Comparison of ENCODE assay signal across 8 cellular contexts in the genomic region with DNA sequence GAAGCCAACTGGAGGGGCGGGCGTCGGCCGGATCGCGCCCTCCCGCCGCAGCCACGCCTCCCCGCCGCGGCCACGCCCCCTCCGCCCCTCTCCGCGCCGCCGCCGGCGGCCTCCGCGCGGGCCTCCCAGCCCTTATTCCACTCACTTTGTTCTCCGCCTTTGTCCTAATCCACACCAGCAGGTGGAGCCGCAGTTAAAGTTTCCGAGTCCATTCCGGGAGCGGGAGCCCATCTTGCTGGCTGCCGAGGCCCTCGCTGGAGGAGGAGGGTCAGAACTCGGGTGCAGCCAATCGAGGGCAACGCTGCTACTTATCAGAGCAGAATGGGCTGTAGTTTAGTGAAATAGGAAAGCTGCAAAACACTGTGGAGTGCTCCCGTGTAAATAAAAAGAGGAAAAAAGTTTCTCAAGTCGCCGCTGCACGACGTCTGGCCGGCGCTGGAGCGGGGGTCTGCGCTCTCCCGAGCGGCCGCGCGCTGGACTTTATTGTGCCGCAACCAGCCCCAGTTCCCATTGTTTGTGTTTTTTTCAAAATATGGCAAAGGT. TPM values are rescaled to one million over a fixed set of nuclear protein-coding genes. Genes with fewer than 3 reads are reported as not detected.
DNase-seq lines count a peak whose midpoint lies in the region; ATAC-seq, FAIRE-seq and TF ChIP-seq lines count a peak whose summit lies in the region.

A gene (plus strand): TSS at position 271 of the 543 bp plus-strand sequence. CDS start 262 bp downstream, at position 533.

- peak within 1 kb of the TSS; percentile 80 for H3K4me2 ChIP-seq in IMR-90 (ENCODE audit: low read depth, low read length)
- peak within 1 kb of the TSS; percentile 99 for H3K4me2 ChIP-seq in OCI-LY7 (ENCODE audit: low read length)
- peak within 1 kb of the TSS; percentile 98 for H3K4me2 ChIP-seq in endothelial cell of umbilical vein (ENCODE audit: insufficient read depth, low read length)

- H3K9me3 ChIP-seq in IMR-90 (ENCODE audit: control insufficient read depth, insufficient read depth, low read length) (no peaks in the 10 kb centered on the region), OCI-LY7 (ENCODE audit: low read length) (no peaks in the 10 kb centered on the region), endothelial cell of umbilical vein (replicated peaks; ENCODE audit: control insufficient read depth, insufficient read depth, low read length) (no peaks in the 10 kb centered on the region)

- peaks cover 76% of the 10 kb centered on the region for H3K79me2 ChIP-seq in OCI-LY7 (ENCODE audit: insufficient read depth, low read depth, low read length)
- peaks cover 56% of the 10 kb centered on the region for H3K79me2 ChIP-seq in endothelial cell of umbilical vein (ENCODE audit: control insufficient read depth, insufficient read depth, low read length)

- TF ChIP-seq POLR2A in IMR-90 (IDR thresholded peaks at IDR 0.05; ENCODE audit: low read depth, low read length) (peak; percentile 49), endothelial cell of umbilical vein (IDR thresholded peaks at IDR 0.05; ENCODE audit: low read depth, low read length) (peak; percentile 89)

- CTCF ChIA-PET in IMR-90 (lab: Yijun Ruan, JAX) (interaction anchor here (0.5 kb wide), 1 partner anchor 502 kb away, joined by 3 read pairs; no protein-coding TSS in a partner anchor), OCI-LY7 (lab: Charles Lee; ENCODE audit: unreplicated experiment) (interaction anchor here (1.0 kb wide), 1 partner anchor 12 kb away, joined by 3 read pairs; no protein-coding TSS in a partner anchor), endothelial cell of umbilical vein (lab: Charles Lee) (interaction anchor here (0.9 to 2.9 kb wide), 11 partner anchors 8 to 242 kb away, joined by 3 to 16 read pairs (median 6); a partner anchor contains a TSS)

- DNase-seq in DMS153 (lab: John Stamatoyannopoulos, UW) (peak; percentile 97), IMR-90 (peak; percentile 98), OCI-LY7 (ENCODE audit: low spot score) (peak; percentile 97), activated T-cell treated with anti-CD3 and anti-CD28 coated beads for 1 hour (ENCODE audit: low read depth) (peak; percentile 88), endothelial cell of umbilical vein (ENCODE audit: low read depth, low spot score) (peak; percentile 98), middle frontal gyrus (ENCODE audit: extremely low spot score, low spot score) (peak; percentile 93)
- DNase-seq in stimulated activated CD8-positive, alpha-beta memory T cell treated with anti-CD3 and anti-CD28 coated beads, Interleukin-4, amount 100 ng/mL, for 1 hour (ENCODE audit: low read depth in 2 of 2, low spot score in 1 of 2): peak; percentile 75 to 89

- H2AK5ac ChIP-seq in IMR-90 (ENCODE audit: low read depth, low read length): peak within 1 kb of the TSS; percentile 2; the same call in 1 of the 2 replicates

- H4K5ac ChIP-seq in IMR-90 (ENCODE audit: low read depth, low read length): peak within 1 kb of the TSS; percentile 57

- dilution Hi-C loops in IMR-90 (cut with HindIII; ENCODE audit: low sequenced_read_pairs, unreplicated experiment) (no loop called here), endothelial cell of umbilical vein (cut with MboI; ENCODE audit: extremely low pct_ligation_motif_present, low sequenced_read_pairs) (no loop called here)

- TF ChIP-seq CTCF in IMR-90 (conservative IDR thresholded peaks at IDR 0.05; ENCODE audit: low read depth, low read length) (peak; percentile 82), OCI-LY7 (conservative IDR thresholded peaks at IDR 0.05; ENCODE audit: low read length) (peak; percentile 68), endothelial cell of umbilical vein (IDR thresholded peaks at IDR 0.05; ENCODE audit: extremely low read depth in 1 of 2, insufficient read depth in 1 of 2, low read depth in 1 of 2, low read length in 2 of 2) (peak; percentile 65 to 69)

- TF ChIP-seq RAD21 in IMR-90 (IDR thresholded peaks at IDR 0.05; ENCODE audit: low read length): peak; percentile 64

- peak within 1 kb of the TSS; percentile 60 for H3K4ac ChIP-seq in IMR-90 (ENCODE audit: low read depth, low read length)

- H4K8ac ChIP-seq in IMR-90 (ENCODE audit: low read depth in 2 of 2, low read length in 2 of 2): peak within 1 kb of the TSS; percentile 77 to 80

- H2BK15ac ChIP-seq in IMR-90 (ENCODE audit: low read depth, low read length): peak within 1 kb of the TSS; percentile 27; the same call in 1 of the 3 replicates

- H3K9ac ChIP-seq in IMR-90 (ENCODE audit: low read depth, low read length): peak within 1 kb of the TSS; percentile 89
- H3K9ac ChIP-seq in endothelial cell of umbilical vein (replicated peaks; ENCODE audit: extremely low read depth, insufficient read depth, low read length): peak within 1 kb of the TSS; percentile 96

- no peaks in the 10 kb centered on the region for H4K20me1 ChIP-seq in IMR-90 (ENCODE audit: insufficient read depth, low read length)
- peaks cover 3% of the 10 kb centered on the region; the same call in 1 of the 2 replicates for H4K20me1 ChIP-seq in OCI-LY7 (ENCODE audit: insufficient read depth, low read length)
- H4K20me1 ChIP-seq in endothelial cell of umbilical vein (replicated peaks; ENCODE audit: control insufficient read depth, extremely low read depth, insufficient read depth, low read length): no peaks in the 10 kb centered on the region

- H2AFZ ChIP-seq in IMR-90 (replicated peaks; ENCODE audit: low read length, poor library complexity) (peak within 1 kb of the TSS; percentile 87), OCI-LY7 (ENCODE audit: low read length) (peak within 1 kb of the TSS; percentile 71; the same call in 1 of the 2 replicates), endothelial cell of umbilical vein (ENCODE audit: low read depth, low read length) (peak within 1 kb of the TSS; percentile 47)

- intact Hi-C loops in IMR-90 (cut with micrococcal nuclease): loop anchor here (1.0 to 10.0 kb wide), 6 partner anchors 41 to 339 kb away; a partner anchor contains a TSS
- intact Hi-C loops in OCI-LY7 (cut with micrococcal nuclease; ENCODE audit: unreplicated experiment): loop anchor here (1.0 to 10.0 kb wide), 7 partner anchors 40 to 551 kb away; a partner anchor contains a TSS
- intact Hi-C loops in endothelial cell of umbilical vein (cut with micrococcal nuclease): loop anchor here (1.0 to 10.0 kb wide), 6 partner anchors 24 to 1399 kb away; a partner anchor contains a TSS

- peak within 1 kb of the TSS; percentile 69 for H3K23ac ChIP-seq in IMR-90 (ENCODE audit: low read depth, low read length)

- no peaks in the 10 kb centered on the region; the same call in 1 of the 2 replicates for H3K36me3 ChIP-seq in IMR-90 (ENCODE audit: control insufficient read depth, insufficient read depth, low read length)
- peaks cover 28% of the 10 kb centered on the region for H3K36me3 ChIP-seq in OCI-LY7 (ENCODE audit: insufficient read depth, low read length)
- no peaks in the 10 kb centered on the region for H3K36me3 ChIP-seq in endothelial cell of umbilical vein (ENCODE audit: control insufficient read depth in 2 of 2, extremely low read depth in 1 of 2, insufficient read depth in 2 of 2, low read length in 2 of 2)

- H4K91ac ChIP-seq in IMR-90 (ENCODE audit: insufficient read depth, low read depth, low read length): peak within 1 kb of the TSS; percentile 81

- H3K27ac ChIP-seq in IMR-90 (ENCODE audit: insufficient read depth, low read length) (peak within 1 kb of the TSS; percentile 79), OCI-LY7 (ENCODE audit: low read depth, low read length, poor library complexity, severe bottlenecking) (peak within 1 kb of the TSS; percentile 89), endothelial cell of umbilical vein (ENCODE audit: insufficient read depth, low read depth, low read length) (peak within 1 kb of the TSS; percentile 91)

- peak within 1 kb of the TSS; percentile 93 for H3K56ac ChIP-seq in IMR-90 (ENCODE audit: extremely low read depth, insufficient read depth, low read length)

- peaks cover 24 to 48% of the 10 kb centered on the region in 2 experiments for H3K79me1 ChIP-seq in IMR-90 (ENCODE audit: low read depth in 1 of 2, low read length in 2 of 2)

- ATAC-seq in GM21528 (IDR thresholded peaks at IDR 0.05; ENCODE audit: low FRiP score, unreplicated experiment): peak; percentile 75
- ATAC-seq in IMR-90 (ENCODE audit: low read depth): peak; percentile 89

- BruUV-seq in IMR-90 (replicated peaks; lab: Mats Ljungman, UMichigan): no TSS peak
- no TSS peak for BruUV-seq in OCI-LY7 (replicated peaks; lab: Mats Ljungman, UMichigan)
- BruUV-seq in endothelial cell of umbilical vein (replicated peaks; lab: Mats Ljungman, UMichigan): no TSS peak

- H3K4me1 ChIP-seq in IMR-90 (ENCODE audit: control insufficient read depth, insufficient read depth, low read length): peaks cover 2% of the 10 kb centered on the region; the same call in 1 of the 2 replicates
- H3K4me1 ChIP-seq in OCI-LY7 (ENCODE audit: insufficient read depth, low read length, poor library complexity, severe bottlenecking): peaks cover 60% of the 10 kb centered on the region
- H3K4me1 ChIP-seq in endothelial cell of umbilical vein (ENCODE audit: control insufficient read depth, extremely low read depth, insufficient read depth, low read length): peaks cover 18% of the 10 kb centered on the region

- FAIRE-seq in endothelial cell of umbilical vein (lab: Jason Lieb, UNC): peak; percentile 97

- H3K27me3 ChIP-seq in IMR-90 (ENCODE audit: control insufficient read depth, insufficient read depth, low read length) (no peaks in the 10 kb centered on the region), endothelial cell of umbilical vein (ENCODE audit: control insufficient read depth in 2 of 2, insufficient read depth in 2 of 2, low read length in 2 of 2) (no peaks in the 10 kb centered on the region)

- peak within 1 kb of the TSS; percentile 80 for H3K14ac ChIP-seq in IMR-90 (replicated peaks; ENCODE audit: low read depth, low read length)

- H2AK9ac ChIP-seq in IMR-90 (replicated peaks; ENCODE audit: low read depth, low read length, poor library complexity): peak within 1 kb of the TSS; percentile 82

- H2BK5ac ChIP-seq in IMR-90 (ENCODE audit: low read depth, low read length, poor library complexity, severe bottlenecking): peak within 1 kb of the TSS; percentile 81

- WGBS in IMR-90 (ENCODE audit: extremely low coverage in 2 of 2, insufficient read length in 1 of 2), 2 experiments: no CpG with 5 or more reads among the region's 48 CpGs

- peak within 1 kb of the TSS; percentile 79 for H3K4me3 ChIP-seq in IMR-90 (ENCODE audit: insufficient read depth, low read depth, low read length)
- H3K4me3 ChIP-seq in OCI-LY7 (ENCODE audit: low read depth, low read length, poor library complexity, severe bottlenecking): peak within 1 kb of the TSS; percentile 80
- H3K4me3 ChIP-seq in endothelial cell of umbilical vein (replicated peaks in 1 of 3; ENCODE audit: insufficient read depth in 1 of 3, low read depth in 1 of 3, low read length in 3 of 3): peak within 1 kb of the TSS; percentile 64 to 99 (median 87)

- peaks cover under 1% of the 10 kb centered on the region; the same call in 1 of the 2 replicates for H3K9me1 ChIP-seq in IMR-90 (ENCODE audit: insufficient read depth, low read length)
- no peaks in the 10 kb centered on the region for H3K9me1 ChIP-seq in endothelial cell of umbilical vein (replicated peaks; ENCODE audit: control insufficient read depth, extremely low read depth, insufficient read depth, low read length)

- H3K9me2 ChIP-seq in OCI-LY7 (ENCODE audit: insufficient read depth, low read length): no peaks in the 10 kb centered on the region

- H3K18ac ChIP-seq in IMR-90 (ENCODE audit: low read depth, low read length): peak within 1 kb of the TSS; percentile 66

- peak within 1 kb of the TSS; percentile 41; the same call in 1 of the 2 replicates for H2BK20ac ChIP-seq in IMR-90 (ENCODE audit: low read depth, low read length)

- POLR2A ChIA-PET in IMR-90 (lab: Charles Lee; ENCODE audit: unreplicated experiment): no interaction called here
- POLR2A ChIA-PET in OCI-LY7 (lab: Charles Lee): interaction anchor here (0.9 to 9.3 kb wide), 3 partner anchors 11 to 174 kb away, joined by 4 to 88 read pairs (median 6); a partner anchor contains a TSS
- POLR2A ChIA-PET in endothelial cell of umbilical vein (lab: Charles Lee): interaction anchor here (1.6 kb wide), 1 partner anchor 41 kb away, joined by 4 read pairs; a partner anchor contains a TSS

- peak within 1 kb of the TSS; percentile 21 for H2BK120ac ChIP-seq in IMR-90 (ENCODE audit: low read depth, low read length)

- in situ Hi-C loops in IMR-90 (cut with MboI; ENCODE audit: low sequenced_read_pairs): no loop called here

RNA-seq across cellular contexts. Expression of the gene that starts here (rescaled TPM):
- 11.1 and 24.4 TPM in 2 replicates for total RNA-seq in IMR-90 (2012; rRNA removed)
- 7.2 and 10.1 TPM in 2 replicates for polyA plus RNA-seq in IMR-90 (2012; rRNA removed)
- polyA plus RNA-seq in IMR-90 (2012; cell fraction: cytosol; rRNA removed): 3.5 and 5.2 TPM in 2 replicates
- polyA plus RNA-seq in IMR-90 (2012; cell fraction: nucleus; rRNA removed; ENCODE audit: low replicate concordance): 1.7 and 6.5 TPM in 2 replicates
- 19.8 and 37.3 TPM in 2 replicates for total RNA-seq in OCI-LY7 (2014; rRNA removed; shearing (Covaris generic))
- 46.0 and 46.8 TPM in 2 replicates for total RNA-seq in OCI-LY7 (2022)
- total RNA-seq in endothelial cell of umbilical vein: 38.4 TPM in 2 replicates
- polyA plus RNA-seq in endothelial cell of umbilical vein: 8.8 and 17.6 TPM in 2 replicates
- polyA plus RNA-seq in endothelial cell of umbilical vein (2011; cell fraction: cytosol; rRNA removed): 14.5 and 14.6 TPM in 2 replicates
- 10.6 and 11.1 TPM in 2 replicates for polyA plus RNA-seq in endothelial cell of umbilical vein (2011; cell fraction: nucleus; rRNA removed)
- polyA plus RNA-seq in endothelial cell of umbilical vein (2012): 18.4 and 33.7 TPM in 2 replicates
- 11.0 and 12.2 TPM in 2 replicates for polyA minus RNA-seq in endothelial cell of umbilical vein
- polyA minus RNA-seq in endothelial cell of umbilical vein (2011; cell fraction: cytosol; rRNA and poly(A)+ RNA removed): 10.2 TPM
- polyA minus RNA-seq in endothelial cell of umbilical vein (2011; cell fraction: nucleus; rRNA and poly(A)+ RNA removed): 10.8 and 20.0 TPM in 2 replicates

Comparison
In these comparisons a context has a peak if more than half of its experiments do, and no peak if none do; other contexts are left out.
1. Peak in every context shown above with its lines: DNase-seq, ATAC-seq, H3K4me3 ChIP-seq and H3K27ac ChIP-seq.